ENCODE assay signal across 10 cellular contexts in genomic region chr6:44254201-44254956, GRCh38. TPM values are rescaled to one million over a fixed set of nuclear protein-coding genes. Genes with fewer than 3 reads are reported as not detected.
DNase-seq lines count a peak whose midpoint lies in the region; ATAC-seq, FAIRE-seq and TF ChIP-seq lines count a peak whose summit lies in the region.
"Had no signal": no experiment of that assay in that cellular context is flagged by ENCODE, and none has a peak within 500 bp of the region (broad histone marks: within the 10 kb centered on the region; RNA-seq: fewer than 3 reads in every experiment).

No MANE protein-coding gene starts in this region.

- H3K4me1 Mint-ChIP-seq in activated CD4-positive, alpha-beta memory T cell treated with anti-CD3 and anti-CD28 coated beads, Interleukin-2, amount 10 ng/mL, durations not matched to agents 7 days and 5 days: peaks cover 80% of the 10 kb centered on the region
- peaks cover 26 to 85% (median 74%) of the 10 kb centered on the region in 7 donors for H3K4me1 Mint-ChIP-seq in naive thymus-derived CD4-positive, alpha-beta T cell

- no peak for TF ChIP-seq POLR2A in HCT116 (IDR thresholded peaks at IDR 0.05; ENCODE audit: borderline replicate concordance, extremely low read depth, insufficient read depth, insufficient read length)

- H3K9me2 ChIP-seq in HCT116 (ENCODE audit: insufficient read depth): no peaks in the 10 kb centered on the region

- H3K27ac Mint-ChIP-seq in activated CD4-positive, alpha-beta memory T cell treated with anti-CD3 and anti-CD28 coated beads, Interleukin-2, amount 10 ng/mL, durations not matched to agents 7 days and 5 days: peak overlapping the region; percentile 82
- peak overlapping the region; percentile 39 to 96 (median 80) for H3K27ac Mint-ChIP-seq in naive thymus-derived CD4-positive, alpha-beta T cell

- H3K4me3 Mint-ChIP-seq in activated CD4-positive, alpha-beta memory T cell treated with anti-CD3 and anti-CD28 coated beads, Interleukin-2, amount 10 ng/mL, durations not matched to agents 7 days and 5 days: no peak overlapping the region
- peak overlapping the region in 7 of 10 donors; percentile 1 to 87 (median 78) for H3K4me3 Mint-ChIP-seq in naive thymus-derived CD4-positive, alpha-beta T cell

- H3K9me3 Mint-ChIP-seq in activated CD4-positive, alpha-beta memory T cell treated with anti-CD3 and anti-CD28 coated beads, Interleukin-2, amount 10 ng/mL, durations not matched to agents 7 days and 5 days: no peaks in the 10 kb centered on the region
- H3K9me3 Mint-ChIP-seq in naive thymus-derived CD4-positive, alpha-beta T cell: peaks cover 0 to 9% (median 0%) of the 10 kb centered on the region in 11 donors

- H3K79me2 ChIP-seq in HCT116 (ENCODE audit: insufficient read depth, low read length): peaks cover 51% of the 10 kb centered on the region

- TF ChIP-seq CTCF in HCT116 (IDR thresholded peaks at IDR 0.05 in 2 of 3, conservative IDR thresholded peaks at IDR 0.05 in 1 of 3; ENCODE audit: borderline replicate concordance in 1 of 3, insufficient read depth in 1 of 3, low read depth in 2 of 3, low read length in 2 of 3): no peak

- H3K36me3 ChIP-seq in BLaER1 treated with 17β-estradiol and CSF1 and Interleukin-3, amounts not matched to agents 10 nM and 100 nM: peaks cover 73 to 83% (median 75%) of the 10 kb centered on the region in 11 experiments
- peaks cover 43 to 49% of the 10 kb centered on the region in 2 experiments for H3K36me3 ChIP-seq in HCT116 (ENCODE audit: control insufficient read depth in 1 of 2, insufficient read depth in 2 of 2, low read length in 2 of 2)
- H3K36me3 ChIP-seq in naive thymus-derived CD4-positive, alpha-beta T cell (ENCODE audit: control insufficient read depth in 2 of 3, insufficient read depth in 3 of 3, low read length in 3 of 3): peaks cover 20 to 71% (median 32%) of the 10 kb centered on the region in 3 experiments

- ATAC-seq in HCT116: peak; percentile 6
- ATAC-seq in naive thymus-derived CD4-positive, alpha-beta T cell: no peak
- ATAC-seq in HG03196 (IDR thresholded peaks at IDR 0.05; ENCODE audit: unreplicated experiment): no peak
- ATAC-seq in HG03460 (IDR thresholded peaks at IDR 0.05; ENCODE audit: unreplicated experiment): no peak

- peaks cover 65 to 92% (median 89%) of the 10 kb centered on the region in 10 experiments for H3K4me1 ChIP-seq in BLaER1 treated with 17β-estradiol and CSF1 and Interleukin-3, amounts not matched to agents 10 nM and 100 nM
- peaks cover 2 to 27% of the 10 kb centered on the region in 2 experiments; a peak in 3 of 4 replicates for H3K4me1 ChIP-seq in HCT116 (ENCODE audit: control insufficient read depth in 1 of 2, insufficient read depth in 2 of 2, low read length in 2 of 2)
- H3K4me1 ChIP-seq in naive thymus-derived CD4-positive, alpha-beta T cell (ENCODE audit: control insufficient read depth in 2 of 2, insufficient read depth in 2 of 2, low read length in 2 of 2): peaks cover 13 to 16% of the 10 kb centered on the region in 2 donors

- no peak overlapping the region for H2AFZ ChIP-seq in HCT116 (ENCODE audit: low read depth, low read length, poor library complexity, severe bottlenecking)
- H2AFZ ChIP-seq: hepatocyte had no signal

- H3K27me3 ChIP-seq in BLaER1 treated with 17β-estradiol and CSF1 and Interleukin-3, amounts not matched to agents 10 nM and 100 nM: no peaks in the 10 kb centered on the region
- H3K27me3 ChIP-seq in HCT116 (ENCODE audit: insufficient read depth, low read length): no peaks in the 10 kb centered on the region
- no peaks in the 10 kb centered on the region for H3K27me3 ChIP-seq in naive thymus-derived CD4-positive, alpha-beta T cell (ENCODE audit: control insufficient read depth in 2 of 2, insufficient read depth in 2 of 2, low read length in 2 of 2)
- H3K27me3 ChIP-seq: colonic mucosa, hepatocyte had no signal

- no peaks in the 10 kb centered on the region for H3K9me3 ChIP-seq in BLaER1 treated with 17β-estradiol and CSF1 and Interleukin-3, amounts not matched to agents 10 nM and 100 nM (replicated peaks in 1 of 11)
- no peaks in the 10 kb centered on the region for H3K9me3 ChIP-seq in HCT116 (ENCODE audit: control insufficient read depth in 1 of 2, insufficient read depth in 1 of 2, low read depth in 1 of 2, low read length in 2 of 2)
- no peaks in the 10 kb centered on the region for H3K9me3 ChIP-seq in naive thymus-derived CD4-positive, alpha-beta T cell (ENCODE audit: control insufficient read depth in 2 of 3, low read length in 3 of 3)
- H3K9me3 ChIP-seq: colonic mucosa had no signal

- H3K9ac ChIP-seq in BLaER1 treated with 17β-estradiol and CSF1 and Interleukin-3, amounts not matched to agents 10 nM and 100 nM: peak overlapping the region in 8 of 11 experiments; percentile 16 to 92 (median 62); a peak in 8 of 22 replicates
- H3K9ac ChIP-seq in HCT116 (ENCODE audit: low read length): no peak overlapping the region

- no peaks in the 10 kb centered on the region for H3K27me3 Mint-ChIP-seq in activated CD4-positive, alpha-beta memory T cell treated with anti-CD3 and anti-CD28 coated beads, Interleukin-2, amount 10 ng/mL, durations not matched to agents 7 days and 5 days
- H3K27me3 Mint-ChIP-seq in naive thymus-derived CD4-positive, alpha-beta T cell: no peaks in the 10 kb centered on the region

- H3K4me3 ChIP-seq in BLaER1 treated with 17β-estradiol and CSF1 and Interleukin-3, amounts not matched to agents 10 nM and 100 nM: peak overlapping the region in 2 of 10 experiments; percentile 25 to 87; a peak in 2 of 20 replicates
- no peak overlapping the region for H3K4me3 ChIP-seq in HCT116 (replicated peaks in 1 of 2; ENCODE audit: low read depth in 1 of 2, low read length in 2 of 2)
- H3K4me3 ChIP-seq in naive thymus-derived CD4-positive, alpha-beta T cell (ENCODE audit: low read length): no peak overlapping the region
- H3K4me3 ChIP-seq: colonic mucosa, hepatocyte had no signal

- H3K36me3 Mint-ChIP-seq in activated CD4-positive, alpha-beta memory T cell treated with anti-CD3 and anti-CD28 coated beads, Interleukin-2, amount 10 ng/mL, durations not matched to agents 7 days and 5 days (ENCODE audit: low read depth): peaks cover 78% of the 10 kb centered on the region
- peaks cover 14 to 57% (median 38%) of the 10 kb centered on the region in 5 donors for H3K36me3 Mint-ChIP-seq in naive thymus-derived CD4-positive, alpha-beta T cell

- RAD21 ChIA-PET in HCT116 (lab: Charles Lee; ENCODE audit: low non-redundant PET in 1 of 2, low total read pairs in 2 of 2, uncharacterized antibody in 2 of 2, unreplicated experiment in 2 of 2): no interaction called here

- intact Hi-C loops in HCT116 (cut with micrococcal nuclease): loop anchor here (5.0 kb wide), 1 partner anchor 157 kb away; no protein-coding TSS in a partner anchor
- intact Hi-C loops in naive thymus-derived CD4-positive, alpha-beta T cell (cut with micrococcal nuclease): no loop called here

- POLR2A ChIA-PET in HCT116 (lab: Charles Lee): interaction anchor here (1.1 to 3.4 kb wide), 3 partner anchors 8 to 12 kb away, joined by 3 to 74 read pairs (median 4); partner anchors contain the start of gene HSP90AB1
- POLR2A ChIA-PET in activated CD4-positive, alpha-beta memory T cell treated with anti-CD3 and anti-CD28 coated beads, Interleukin-2, amount 10 ng/mL, durations not matched to agents 7 days and 5 days (lab: Charles Lee): interaction anchor here (1.0 to 6.8 kb wide), 6 partner anchors 8 to 131 kb away, joined by 3 to 136 read pairs (median 13); partner anchors contain the start of genes HSP90AB1, NFKBIE and SLC29A1
- POLR2A ChIA-PET in naive thymus-derived CD4-positive, alpha-beta T cell (lab: Charles Lee): interaction anchor here (1.5 to 4.7 kb wide), 3 partner anchors 8 to 10 kb away, joined by 5 to 142 read pairs (median 12); partner anchors contain the start of genes HSP90AB1 and NFKBIE

- no TSS peak for BruUV-seq in HCT116 (replicated peaks; lab: Mats Ljungman, UMichigan)

- H3K27ac ChIP-seq in BLaER1 treated with 17β-estradiol and CSF1 and Interleukin-3, amounts not matched to agents 10 nM and 100 nM: 0 out of 22 replicates have a peak overlapping the region, but pooled peaks of 1 of the 11 experiments have one; percentile 6
- peak overlapping the region; percentile 95 for H3K27ac ChIP-seq in HCT116 (ENCODE audit: low read depth, low read length)
- H3K27ac ChIP-seq in naive thymus-derived CD4-positive, alpha-beta T cell (ENCODE audit: low read depth, low read length): no peak overlapping the region
- H3K27ac ChIP-seq: colonic mucosa, hepatocyte had no signal

- peaks cover 70 to 95% (median 87%) of the 10 kb centered on the region in 11 experiments for H4K20me1 ChIP-seq in BLaER1 treated with 17β-estradiol and CSF1 and Interleukin-3, amounts not matched to agents 10 nM and 100 nM
- H4K20me1 ChIP-seq in HCT116 (ENCODE audit: insufficient read depth): peaks cover 49% of the 10 kb centered on the region; the same call in 1 of the 2 replicates

- DNase-seq in HCT116 (ENCODE audit: low read depth, low spot score) (no peak), GM19239 (ENCODE audit: insufficient read length, low spot score) (no peak), NCI-H2029 (lab: John Stamatoyannopoulos, UW) (no peak)
- DNase-seq in activated CD4-positive, alpha-beta memory T cell treated with anti-CD3 and anti-CD28 coated beads, Interleukin-2, amount 10 ng/mL, durations not matched to agents 7 days and 5 days: no peak
- no peak for DNase-seq in naive thymus-derived CD4-positive, alpha-beta T cell

- no peak for TF ChIP-seq RAD21 in HCT116 (IDR thresholded peaks at IDR 0.05; ENCODE audit: low read depth)

- H3K4me2 ChIP-seq in BLaER1 treated with 17β-estradiol and CSF1 and Interleukin-3, amounts not matched to agents 10 nM and 100 nM: peak overlapping the region; percentile 92 to 99 (median 97); a peak in 20 of 22 replicates
- H3K4me2 ChIP-seq in HCT116 (ENCODE audit: low read length): no peak overlapping the region

- no peak for FAIRE-seq in GM19239 (lab: Jason Lieb, UNC)

- CTCF ChIA-PET in HCT116 (lab: Charles Lee): interaction anchor here (0.6 to 2.2 kb wide), 6 partner anchors 12 to 158 kb away, joined by 3 to 7 read pairs (median 4); partner anchors contain the start of gene SLC29A1
- CTCF ChIA-PET in activated CD4-positive, alpha-beta memory T cell treated with anti-CD3 and anti-CD28 coated beads, Interleukin-2, amount 10 ng/mL, durations not matched to agents 7 days and 5 days (lab: Charles Lee): interaction anchor here (0.8 to 3.7 kb wide), 7 partner anchors 9 to 51 kb away, joined by 3 to 15 read pairs (median 4); partner anchors contain the start of genes NFKBIE and SLC29A1
- CTCF ChIA-PET in naive thymus-derived CD4-positive, alpha-beta T cell (lab: Charles Lee): interaction anchor here (0.6 to 2.7 kb wide), 7 partner anchors 8 to 162 kb away, joined by 3 to 10 read pairs (median 3); partner anchors contain the start of gene SLC29A1

RNA-seq across cellular contexts. Expression of gene SLC35B2, which starts 2.9 kb away (rescaled TPM):
- total RNA-seq in HCT116 (2021; ENCODE audit: unreplicated experiment): 50.5 TPM
- 35.2 and 47.5 TPM in 2 replicates for polyA plus RNA-seq in HCT116 (2012)
- 10 to 100 TPM; 35.8 to 37.2 TPM for total RNA-seq in activated CD4-positive, alpha-beta memory T cell treated with anti-CD3 and anti-CD28 coated beads, Interleukin-2, amount 10 ng/mL, durations not matched to agents 7 days and 5 days
- 10 to 100 TPM in 4 of 5 experiments, 1 to 10 TPM in 1; 10.0 to 32.1 (median 17.6) TPM for total RNA-seq in naive thymus-derived CD4-positive, alpha-beta T cell
- 10 to 100 TPM; 24.5 to 41.7 TPM for polyA plus RNA-seq in naive thymus-derived CD4-positive, alpha-beta T cell

RNA-seq across cellular contexts. Expression of gene HSP90AB1, which starts 7.5 kb away (rescaled TPM):
- total RNA-seq in HCT116 (2021; ENCODE audit: unreplicated experiment): 2,554 TPM
- polyA plus RNA-seq in HCT116 (2012): 1,463 and 1,823 TPM in 2 replicates
- 100 to 1,000 TPM; 478 to 479 TPM for total RNA-seq in activated CD4-positive, alpha-beta memory T cell treated with anti-CD3 and anti-CD28 coated beads, Interleukin-2, amount 10 ng/mL, durations not matched to agents 7 days and 5 days
- total RNA-seq in naive thymus-derived CD4-positive, alpha-beta T cell: 100 to 1,000 TPM; 345 to 750 (median 366) TPM
- polyA plus RNA-seq in naive thymus-derived CD4-positive, alpha-beta T cell: 100 to 1,000 TPM; 422 to 558 TPM

RNA-seq across cellular contexts. Expression of gene NFKBIE, which starts 11.0 kb away (rescaled TPM):
- total RNA-seq in HCT116 (2021; ENCODE audit: unreplicated experiment): 7.6 TPM
- 6.2 and 8.2 TPM in 2 replicates for polyA plus RNA-seq in HCT116 (2012)
- 10 to 100 TPM; 20.8 to 21.7 TPM for total RNA-seq in activated CD4-positive, alpha-beta memory T cell treated with anti-CD3 and anti-CD28 coated beads, Interleukin-2, amount 10 ng/mL, durations not matched to agents 7 days and 5 days
- 10 to 100 TPM in 4 of 5 experiments, 1 to 10 TPM in 1; 8.3 to 53.4 (median 29.4) TPM for total RNA-seq in naive thymus-derived CD4-positive, alpha-beta T cell
- 1 to 10 TPM; 2.3 to 4.9 TPM for polyA plus RNA-seq in naive thymus-derived CD4-positive, alpha-beta T cell

RNA-seq across cellular contexts. Expression of gene TMEM151B, which starts 15.9 kb away (rescaled TPM):
- not detected for total RNA-seq in HCT116 (2021; ENCODE audit: unreplicated experiment)
- polyA plus RNA-seq in HCT116 (2012): 0.34 and 0.35 TPM in 2 replicates
- total RNA-seq in activated CD4-positive, alpha-beta memory T cell treated with anti-CD3 and anti-CD28 coated beads, Interleukin-2, amount 10 ng/mL, durations not matched to agents 7 days and 5 days: not detected
- total RNA-seq in naive thymus-derived CD4-positive, alpha-beta T cell: not detected
- polyA plus RNA-seq in naive thymus-derived CD4-positive, alpha-beta T cell: under 1 TPM in 1 of 2 donors, not detected in 1; 0.22 TPM

RNA-seq across cellular contexts. Expression of gene SLC29A1, which starts 31.0 kb away (rescaled TPM):
- 67.6 TPM for total RNA-seq in HCT116 (2021; ENCODE audit: unreplicated experiment)
- 60.2 and 73.6 TPM in 2 replicates for polyA plus RNA-seq in HCT116 (2012)
- 10 to 100 TPM; 24.8 to 25.4 TPM for total RNA-seq in activated CD4-positive, alpha-beta memory T cell treated with anti-CD3 and anti-CD28 coated beads, Interleukin-2, amount 10 ng/mL, durations not matched to agents 7 days and 5 days
- 10 to 100 TPM in 1 of 5 experiments, 1 to 10 TPM in 2, under 1 TPM in 2; 0.84 to 41.1 (median 1.8) TPM for total RNA-seq in naive thymus-derived CD4-positive, alpha-beta T cell
- polyA plus RNA-seq in naive thymus-derived CD4-positive, alpha-beta T cell: 1 to 10 TPM in 1 of 2 donors, under 1 TPM in 1; 0.95 to 2.0 TPM
